Comparison of ENCODE assay signal across 1 cellular context in the genomic region with DNA sequence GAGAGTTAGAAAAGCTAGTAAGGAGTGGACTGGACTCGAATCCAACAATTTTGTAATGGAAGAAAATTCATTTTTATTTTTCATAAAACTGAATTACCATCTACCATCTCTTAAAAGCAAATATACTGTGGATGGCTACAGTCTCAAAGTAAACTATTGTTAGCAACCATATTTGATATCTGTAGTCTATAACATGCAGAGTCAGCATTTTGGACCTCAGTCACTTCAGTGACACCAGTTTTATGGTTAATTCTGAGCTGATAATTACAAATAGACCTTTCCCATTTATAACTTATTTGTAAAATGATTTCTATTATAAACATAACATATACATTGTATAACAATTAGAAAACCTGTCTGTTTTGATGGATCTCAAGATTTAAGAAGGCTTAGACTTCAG.
TF ChIP-seq lines count a peak whose summit lies in the region.

No MANE protein-coding gene starts in this region.

TF ChIP-seq in K562, 482 proteins besides CTCF, POLR2A, EP300 and RAD21:
- TF ChIP-seq MAFK (IDR thresholded peaks at IDR 0.05; ENCODE audit: low read length) (peak; percentile 97), SOX6 (IDR thresholded peaks at IDR 0.05) (no peak), U2AF1 (optimal IDR thresholded peaks at IDR 0.05; ENCODE audit: low read depth, low read length) (no peak), MAFF (IDR thresholded peaks at IDR 0.05; ENCODE audit: low read length) (peak; percentile 96), MAFG (tag; conservative IDR thresholded peaks at IDR 0.05) (peak; percentile 90), ZNF445 (CRISPR knock-in tag; IDR thresholded peaks at IDR 0.05; ENCODE audit: low read depth) (no peak), ZNF316 (IDR thresholded peaks at IDR 0.05) (peak; percentile 96), C11orf30 (IDR thresholded peaks at IDR 0.05; ENCODE audit: low read depth) (peak; percentile 91)
- TF ChIP-seq, protein P1, sequence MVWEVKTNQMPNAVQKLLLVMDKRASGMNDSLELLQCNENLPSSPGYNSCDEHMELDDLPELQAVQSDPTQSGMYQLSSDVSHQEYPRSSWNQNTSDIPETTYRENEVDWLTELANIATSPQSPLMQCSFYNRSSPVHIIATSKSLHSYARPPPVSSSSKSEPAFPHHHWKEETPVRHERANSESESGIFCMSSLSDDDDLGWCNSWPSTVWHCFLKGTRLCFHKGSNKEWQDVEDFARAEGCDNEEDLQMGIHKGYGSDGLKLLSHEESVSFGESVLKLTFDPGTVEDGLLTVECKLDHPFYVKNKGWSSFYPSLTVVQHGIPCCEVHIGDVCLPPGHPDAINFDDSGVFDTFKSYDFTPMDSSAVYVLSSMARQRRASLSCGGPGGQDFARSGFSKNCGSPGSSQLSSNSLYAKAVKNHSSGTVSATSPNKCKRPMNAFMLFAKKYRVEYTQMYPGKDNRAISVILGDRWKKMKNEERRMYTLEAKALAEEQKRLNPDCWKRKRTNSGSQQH (CRISPR knock-in tag; IDR thresholded peaks at IDR 0.05): no peak
